ENCODE assay signal across 16 cellular contexts in genomic region chr4:152699313-152699712, GRCh38. TPM values are rescaled to one million over a fixed set of nuclear protein-coding genes. Genes with fewer than 3 reads are reported as not detected.
DNase-seq lines count a peak whose midpoint lies in the region; ATAC-seq and TF ChIP-seq lines count a peak whose summit lies in the region.
"Had no signal": no experiment of that assay in that cellular context is flagged by ENCODE, and none has a peak within 500 bp of the region (broad histone marks: within the 10 kb centered on the region; RNA-seq: fewer than 3 reads in every experiment).

No MANE protein-coding gene starts in this region.

- H3K79me2 ChIP-seq in neural cell (replicated peaks; ENCODE audit: insufficient read depth, low read length): no peaks in the 10 kb centered on the region

- CTCF ChIA-PET in HEK293 (lab: Yijun Ruan, JAX): interaction anchor here (1.2 kb wide), 1 partner anchor 13 kb away, joined by 5 read pairs; no protein-coding TSS in a partner anchor

- H3K36me3 ChIP-seq in HEK293 (ENCODE audit: control insufficient read depth in 2 of 2, insufficient read depth in 1 of 2, low read length in 2 of 2): no peaks in the 10 kb centered on the region
- no peaks in the 10 kb centered on the region for H3K36me3 ChIP-seq in HUES6 (ENCODE audit: control insufficient read depth, insufficient read depth, low read length)
- H3K36me3 ChIP-seq in endodermal cell (ENCODE audit: control insufficient read depth, insufficient read depth, low read length): no peaks in the 10 kb centered on the region
- H3K36me3 ChIP-seq in neural cell (ENCODE audit: insufficient read depth, low read length): no peaks in the 10 kb centered on the region

- ATAC-seq in HG03280 (IDR thresholded peaks at IDR 0.05; ENCODE audit: unreplicated experiment): no peak
- ATAC-seq: A549; CD8-positive, alpha-beta T cell had no signal

- DNase-seq in endodermal cell: no peak
- no peak for DNase-seq in NCI-H82 treated with DMSO at 0.1 percent for 48 hours (lab: John Stamatoyannopoulos, UW; ENCODE audit: unreplicated experiment)
- no peak for DNase-seq in SK-N-DZ (ENCODE audit: low spot score)
- DNase-seq: CD8-positive, alpha-beta T cell; COR-L47; DMS153; DMS79 treated with DMSO at 0.1 percent for 48 hours; EL; KG1 had no signal

- H3K27ac ChIP-seq in HEK293 (ENCODE audit: extremely low read depth, low read depth, low read length) (no peak overlapping the region), HUES6 (ENCODE audit: low read depth, low read length) (peak overlapping the region; percentile 84; the same call in 1 of the 2 replicates), endodermal cell (ENCODE audit: low read depth, low read length) (no peak overlapping the region), neural cell (ENCODE audit: low read length) (peak overlapping the region; percentile 63)
- H3K27ac ChIP-seq: A549 had no signal

- H3K9ac ChIP-seq in HUES6 (ENCODE audit: low read length) (peak overlapping the region; percentile 86), endodermal cell (ENCODE audit: extremely low read depth, low read length, poor library complexity, severe bottlenecking) (no peak overlapping the region), neural cell (ENCODE audit: low read length) (no peak overlapping the region)

- peaks cover 1% of the 10 kb centered on the region for H3K36me3 Mint-ChIP-seq in endodermal cell (ENCODE audit: low read depth)
- H3K36me3 Mint-ChIP-seq: CD14-positive monocyte; CD8-positive, alpha-beta T cell; IgD-negative memory B cell had no signal

- H3K27me3 Mint-ChIP-seq in endodermal cell (ENCODE audit: insufficient read depth): no peaks in the 10 kb centered on the region
- H3K27me3 Mint-ChIP-seq: IgD-negative memory B cell had no signal

- no peak for TF ChIP-seq EP300 in neural cell (conservative IDR thresholded peaks at IDR 0.05; ENCODE audit: poor library complexity, severe bottlenecking)

- H3F3A ChIP-seq in neural cell (ENCODE audit: insufficient read depth, low read length, poor library complexity, severe bottlenecking): peaks cover 4% of the 10 kb centered on the region

- peak overlapping the region; percentile 40 for H3K27ac Mint-ChIP-seq in endodermal cell
- H3K27ac Mint-ChIP-seq: CD14-positive monocyte; CD8-positive, alpha-beta T cell had no signal

- H3K9me2 ChIP-seq in neural cell (ENCODE audit: insufficient read depth, low read length): no peaks in the 10 kb centered on the region

- H3K4me1 ChIP-seq in HEK293 (ENCODE audit: control insufficient read depth, insufficient read depth, low read length) (no peaks in the 10 kb centered on the region), HUES6 (ENCODE audit: control insufficient read depth, insufficient read depth, low read length) (peaks cover 45% of the 10 kb centered on the region), endodermal cell (ENCODE audit: control insufficient read depth, insufficient read depth, low read length) (peaks cover 3% of the 10 kb centered on the region)
- H3K4me1 ChIP-seq: A549 had no signal

- no peaks in the 10 kb centered on the region for H4K20me1 ChIP-seq in neural cell (ENCODE audit: insufficient read depth)

- no peak for TF ChIP-seq CTCF in HEK293 (tag by site-specific recombination; IDR thresholded peaks at IDR 0.05)
- no peak for TF ChIP-seq CTCF in endodermal cell (conservative IDR thresholded peaks at IDR 0.05)
- no peak for TF ChIP-seq CTCF in neural cell (IDR thresholded peaks at IDR 0.05; ENCODE audit: poor library complexity, severe bottlenecking)

- H2AFZ ChIP-seq in neural cell (ENCODE audit: low read depth, low read length): no peak overlapping the region

- no peak overlapping the region for H3K4me3 Mint-ChIP-seq in endodermal cell
- H3K4me3 Mint-ChIP-seq: CD14-positive monocyte; CD8-positive, alpha-beta T cell; IgD-negative memory B cell had no signal

- peaks cover 32% of the 10 kb centered on the region for H3K4me1 Mint-ChIP-seq in endodermal cell

- TF ChIP-seq RAD21 in neural cell (conservative IDR thresholded peaks at IDR 0.05): no peak

- WGBS in endodermal cell (ENCODE audit: insufficient coverage in 1 of 2, insufficient read length in 1 of 2), 2 experiments: 67 to 82% methylated on average over 3 to 4 of the region's 4 CpGs

- POLR2A ChIA-PET in HEK293 (lab: Yijun Ruan, JAX): no interaction called here

- H3K9me3 Mint-ChIP-seq in endodermal cell: peaks cover 5% of the 10 kb centered on the region
- H3K9me3 Mint-ChIP-seq: IgD-negative memory B cell had no signal

- H3K27me3 ChIP-seq in HUES6 (ENCODE audit: control insufficient read depth, insufficient read depth, low read length) (no peaks in the 10 kb centered on the region), endodermal cell (ENCODE audit: control insufficient read depth, insufficient read depth, low read length, poor library complexity, severe bottlenecking) (no peaks in the 10 kb centered on the region), neural cell (ENCODE audit: insufficient read depth, low read depth, low read length) (no peaks in the 10 kb centered on the region)

- H3K9me3 ChIP-seq in HEK293 (ENCODE audit: control insufficient read depth, insufficient read depth, low read depth, low read length) (no peaks in the 10 kb centered on the region), HUES6 (ENCODE audit: control insufficient read depth, insufficient read depth, low read depth, low read length) (peaks cover 4% of the 10 kb centered on the region; the same call in 1 of the 2 replicates), endodermal cell (ENCODE audit: control insufficient read depth, low read length) (peaks cover 19% of the 10 kb centered on the region), neural cell (ENCODE audit: low read length) (peaks cover 7% of the 10 kb centered on the region)
- H3K9me3 ChIP-seq: A549 had no signal

- H3K4me2 ChIP-seq in neural cell (ENCODE audit: low read length): no peak overlapping the region
- H3K4me2 ChIP-seq: A549 had no signal

- H3K4me3 ChIP-seq in HEK293 (ENCODE audit: low read depth, low read length) (no peak overlapping the region), HUES6 (ENCODE audit: low read depth, low read length) (peak overlapping the region; percentile 36; the same call in 1 of the 2 replicates), endodermal cell (ENCODE audit: low read length) (no peak overlapping the region), neural cell (ENCODE audit: low read length) (no peak overlapping the region)
- H3K4me3 ChIP-seq: A549 had no signal

TF ChIP-seq in HEK293, 187 proteins besides CTCF, POLR2A, EP300 and RAD21:
- peak; percentile 56 for TF ChIP-seq ZIC2 (tag by site-specific recombination; IDR thresholded peaks at IDR 0.05)
- no peak for TF ChIP-seq ZNF311 (tag by site-specific recombination; IDR thresholded peaks at IDR 0.05; ENCODE audit: borderline replicate concordance)

TF ChIP-seq in neural cell, 6 proteins besides CTCF, POLR2A, EP300 and RAD21:
- TF ChIP-seq, protein P1, sequence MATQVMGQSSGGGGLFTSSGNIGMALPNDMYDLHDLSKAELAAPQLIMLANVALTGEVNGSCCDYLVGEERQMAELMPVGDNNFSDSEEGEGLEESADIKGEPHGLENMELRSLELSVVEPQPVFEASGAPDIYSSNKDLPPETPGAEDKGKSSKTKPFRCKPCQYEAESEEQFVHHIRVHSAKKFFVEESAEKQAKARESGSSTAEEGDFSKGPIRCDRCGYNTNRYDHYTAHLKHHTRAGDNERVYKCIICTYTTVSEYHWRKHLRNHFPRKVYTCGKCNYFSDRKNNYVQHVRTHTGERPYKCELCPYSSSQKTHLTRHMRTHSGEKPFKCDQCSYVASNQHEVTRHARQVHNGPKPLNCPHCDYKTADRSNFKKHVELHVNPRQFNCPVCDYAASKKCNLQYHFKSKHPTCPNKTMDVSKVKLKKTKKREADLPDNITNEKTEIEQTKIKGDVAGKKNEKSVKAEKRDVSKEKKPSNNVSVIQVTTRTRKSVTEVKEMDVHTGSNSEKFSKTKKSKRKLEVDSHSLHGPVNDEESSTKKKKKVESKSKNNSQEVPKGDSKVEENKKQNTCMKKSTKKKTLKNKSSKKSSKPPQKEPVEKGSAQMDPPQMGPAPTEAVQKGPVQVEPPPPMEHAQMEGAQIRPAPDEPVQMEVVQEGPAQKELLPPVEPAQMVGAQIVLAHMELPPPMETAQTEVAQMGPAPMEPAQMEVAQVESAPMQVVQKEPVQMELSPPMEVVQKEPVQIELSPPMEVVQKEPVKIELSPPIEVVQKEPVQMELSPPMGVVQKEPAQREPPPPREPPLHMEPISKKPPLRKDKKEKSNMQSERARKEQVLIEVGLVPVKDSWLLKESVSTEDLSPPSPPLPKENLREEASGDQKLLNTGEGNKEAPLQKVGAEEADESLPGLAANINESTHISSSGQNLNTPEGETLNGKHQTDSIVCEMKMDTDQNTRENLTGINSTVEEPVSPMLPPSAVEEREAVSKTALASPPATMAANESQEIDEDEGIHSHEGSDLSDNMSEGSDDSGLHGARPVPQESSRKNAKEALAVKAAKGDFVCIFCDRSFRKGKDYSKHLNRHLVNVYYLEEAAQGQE (IDR thresholded peaks at IDR 0.05; ENCODE audit: borderline replicate concordance): no peak
- TF ChIP-seq SMC3 (conservative IDR thresholded peaks at IDR 0.05; ENCODE audit: poor library complexity): no peak
- no peak for TF ChIP-seq TAF1 (IDR thresholded peaks at IDR 0.05; ENCODE audit: low read depth)
- TF ChIP-seq EZH2 (IDR thresholded peaks at IDR 0.05; ENCODE audit: borderline replicate concordance, insufficient read depth, low read length, poor library complexity, severe bottlenecking): no peak
- TF ChIP-seq POLR2AphosphoS5 (IDR thresholded peaks at IDR 0.05): no peak
- TF ChIP-seq MXI1 (conservative IDR thresholded peaks at IDR 0.05; ENCODE audit: poor library complexity, severe bottlenecking): no peak

RNA-seq across cellular contexts. Expression of gene TMEM154, which starts 19.5 kb away (rescaled TPM):
- total RNA-seq in endodermal cell: 1 to 10 TPM in 1 of 2 donors, under 1 TPM in 1; 0.81 to 1.6 TPM
- polyA plus RNA-seq in endodermal cell (2013, experiment 1 of 2): 0.75 TPM
- polyA plus RNA-seq in endodermal cell (2013, experiment 2 of 2): 2.0 TPM
- polyA plus RNA-seq in neural cell: 0.04 TPM in 1 of 2 replicates, not detected in the other
- polyA minus RNA-seq in neural cell: not detected in 2 replicates
- not detected in 2 replicates for polyA plus RNA-seq in SK-N-DZ (2014; cell fraction: cytosol; rRNA removed)
- not detected in 2 replicates for polyA plus RNA-seq in SK-N-DZ (2014; cell fraction: nucleus; rRNA removed)

Comparison
In these comparisons a context has a peak if more than half of its experiments do, and no peak if none do; other contexts are left out.
1. H3K27ac ChIP-seq: peak in HUES6 (single experiment) and neural cell (single experiment); none in HEK293 (single experiment) and endodermal cell (single experiment).